Comparison of ENCODE assay signal across 1 cellular context in the genomic region with DNA sequence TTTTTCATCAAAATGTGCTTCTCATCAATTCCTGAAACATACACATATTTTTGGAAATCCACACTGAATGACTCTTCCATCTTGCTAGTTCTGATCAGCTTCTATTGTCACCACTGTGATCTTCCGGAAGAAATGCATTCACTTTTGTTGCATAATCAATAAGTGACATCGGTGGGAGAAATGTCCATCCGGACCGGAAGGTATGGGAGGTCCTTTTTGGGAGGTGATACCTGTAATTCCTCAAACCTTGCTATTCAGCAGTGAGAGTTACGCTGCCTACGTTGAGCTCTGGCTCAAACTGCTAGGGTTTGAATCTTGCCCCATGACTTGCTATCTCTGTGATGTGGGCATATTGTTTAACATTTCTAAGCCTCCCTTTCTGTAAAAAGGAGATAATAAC.
TF ChIP-seq lines count a peak whose summit lies in the region.

No MANE protein-coding gene starts in this region.

TF ChIP-seq in IMR-90, 13 proteins besides CTCF, POLR2A, EP300 and RAD21:
- no peak for TF ChIP-seq CEBPB (IDR thresholded peaks at IDR 0.05; ENCODE audit: low read depth, low read length)
